ENCODE assay signal across 29 cellular contexts in the genomic region with DNA sequence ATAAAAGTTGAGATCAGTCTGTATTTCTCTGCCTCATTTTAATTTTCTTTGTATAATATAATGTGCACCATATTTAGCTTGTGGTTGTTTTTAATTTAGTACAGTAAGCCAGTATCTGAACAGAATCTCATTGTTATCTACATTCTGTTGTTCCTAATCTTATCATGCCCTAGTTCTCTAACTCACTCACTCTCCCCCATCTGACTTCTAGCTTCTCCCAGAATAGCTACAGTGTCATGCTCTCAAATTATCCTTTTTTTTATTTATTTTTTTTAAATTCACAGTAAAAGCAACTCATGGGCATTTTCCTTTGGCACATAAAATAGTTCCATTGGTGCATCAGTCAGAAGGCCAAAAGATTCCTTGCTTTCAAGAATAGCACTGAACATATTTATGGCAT.
"Had no signal": no experiment of that assay in that cellular context is flagged by ENCODE, and none has a peak within 500 bp of the region (broad histone marks: within the 10 kb centered on the region; RNA-seq: fewer than 3 reads in every experiment).

No MANE protein-coding gene starts in this region.

- H3K27me3 ChIP-seq: left lung, neural progenitor cell, neutrophil, ovary, spleen, suprapubic skin, tibial artery, upper lobe of right lung had no signal

- H3K27ac ChIP-seq: left lung, lower lobe of right lung, neural progenitor cell, neutrophil, ovary, prostate gland, spleen, suprapubic skin, thoracic aorta, tibial artery, upper lobe of right lung had no signal

- H2AFZ ChIP-seq: neural progenitor cell had no signal

- H3K36me3 ChIP-seq: left lung, lower lobe of right lung, neural progenitor cell, neutrophil, ovary, prostate gland, spleen, suprapubic skin, thoracic aorta, tibial artery, upper lobe of right lung had no signal

- H3K9ac ChIP-seq: neural progenitor cell had no signal

- H3K4me1 ChIP-seq: left lung, lower lobe of right lung, prostate gland, spleen, suprapubic skin, upper lobe of right lung had no signal

- FAIRE-seq: islet of Langerhans, kidney, small intestine, urothelium cell line had no signal

- H3K4me3 ChIP-seq: left lung, lower lobe of right lung, neural progenitor cell, ovary, prostate gland, spleen, suprapubic skin, thoracic aorta, tibial artery, upper lobe of right lung had no signal

- H3K9me3 ChIP-seq: left lung, lower lobe of right lung, neutrophil, ovary, prostate gland, suprapubic skin, thoracic aorta, tibial artery, upper lobe of right lung had no signal

- DNase-seq: hypothalamus; immature natural killer cell; kidney; left colon; left lung; lower lobe of right lung; mammary epithelial cell; mesenchymal stem cell; naive B cell; natural killer cell; nephron progenitor cell; occipital lobe; ovary; posterior cingulate gyrus; retina; right cardiac atrium; small intestine; spleen; stimulated activated CD4-positive, alpha-beta T cell treated with anti-CD3 and anti-CD28 coated beads, Interleukin-4, amount 100 ng/mL, for 24 hours; stimulated activated naive CD4-positive, alpha-beta T cell; tibial artery; upper lobe of right lung had no signal
